1 cellular context compared by ENCODE assay signal in genomic region chr6:129112591-129112990, GRCh38.
TF ChIP-seq lines count a peak whose summit lies in the region.

No MANE protein-coding gene starts in this region.

TF ChIP-seq in GM23338, 12 proteins besides CTCF, POLR2A, EP300 and RAD21 (continued from another document):
- TF ChIP-seq REST (IDR thresholded peaks at IDR 0.05; ENCODE audit: unreplicated experiment): no peak
- TF ChIP-seq ZNF114 (CRISPR knock-in tag; IDR thresholded peaks at IDR 0.05): no peak
